31 cellular contexts compared by ENCODE assay signal in the genomic region with DNA sequence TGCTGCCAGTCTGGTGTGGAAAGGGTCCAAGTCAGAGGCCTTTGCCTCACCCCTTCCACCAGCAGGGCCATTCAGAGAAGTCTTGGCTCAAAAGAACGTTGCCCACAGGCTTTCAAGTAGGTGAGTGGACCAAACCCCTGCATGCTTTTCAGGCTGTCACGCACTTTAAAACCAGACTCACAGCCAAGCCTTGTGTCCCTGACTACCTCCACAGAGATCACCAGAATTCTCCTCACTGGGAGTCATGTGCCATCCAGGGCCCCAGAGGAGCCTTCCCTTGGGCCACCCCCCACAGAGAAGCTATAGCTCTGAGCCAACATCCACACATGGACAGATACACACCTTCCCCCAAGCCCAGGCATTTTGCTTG.
DNase-seq lines count a peak whose midpoint lies in the region; ATAC-seq, FAIRE-seq and TF ChIP-seq lines count a peak whose summit lies in the region.
"Had no signal": no experiment of that assay in that cellular context is flagged by ENCODE, and none has a peak within 500 bp of the region (broad histone marks: within the 10 kb centered on the region; RNA-seq: fewer than 3 reads in every experiment).

No MANE protein-coding gene starts in this region.

- H3K27ac Mint-ChIP-seq in MCF 10A (ENCODE audit: low read depth, unreplicated experiment) = no peak overlapping the region
- H3K27ac Mint-ChIP-seq: activated naive CD4-positive, alpha-beta T cell treated with anti-CD3 and anti-CD28 coated beads, Interleukin-2, amount 10 ng/mL, durations not matched to agents 7 days and 5 days; activated T-helper 1 cell treated with anti-CD3 and anti-CD28 coated beads, Interleukin-12 subunit alpha, Interleukin-12 subunit beta, Interleukin-2, Interleukin-4 antibody, amounts not matched to agents 30 ng/mL and 10 ng/mL and 1 ng/mL, durations not matched to agents 14 hours and 24 hours and 36 hours; memory B cell had no signal

- peaks cover 15% of the 10 kb centered on the region for H3K4me1 Mint-ChIP-seq in MCF 10A (ENCODE audit: insufficient read depth, unreplicated experiment)

- no peak for TF ChIP-seq CTCF in right atrium auricular region (IDR thresholded peaks at IDR 0.05)
- no peak for TF ChIP-seq CTCF in WERI-Rb-1 (IDR thresholded peaks at IDR 0.05; ENCODE audit: low read depth, low read length)
- TF ChIP-seq CTCF in MCF 10A (IDR thresholded peaks at IDR 0.05; ENCODE audit: unreplicated experiment) = no peak

- H3K9me3 ChIP-seq in right atrium auricular region (no peaks in the 10 kb centered on the region), WERI-Rb-1 (ENCODE audit: severe bottlenecking) (peaks cover 2% of the 10 kb centered on the region)
- H3K9me3 ChIP-seq: BE2C, heart left ventricle, SJCRH30, thyroid gland had no signal

- POLR2A ChIA-PET in MCF 10A (lab: Yijun Ruan, JAX) = no interaction called here

- intact Hi-C loops in left ventricle myocardium superior (cut with micrococcal nuclease) = no loop called here
- intact Hi-C loops in MCF 10A (cut with micrococcal nuclease) = no loop called here

- no TSS peak for BruUV-seq in MCF 10A (replicated peaks; lab: Mats Ljungman, UMichigan)

- no peak overlapping the region for H3K4me3 Mint-ChIP-seq in MCF 10A (ENCODE audit: unreplicated experiment)
- H3K4me3 Mint-ChIP-seq: activated naive CD4-positive, alpha-beta T cell treated with anti-CD3 and anti-CD28 coated beads, Interleukin-2, amount 10 ng/mL, durations not matched to agents 7 days and 5 days; activated T-helper 1 cell treated with anti-CD3 and anti-CD28 coated beads, Interleukin-12 subunit alpha, Interleukin-12 subunit beta, Interleukin-2, Interleukin-4 antibody, amounts not matched to agents 30 ng/mL and 10 ng/mL and 1 ng/mL, durations not matched to agents 14 hours and 24 hours and 36 hours; memory B cell had no signal

- peak; percentile 54 for DNase-seq in right atrium auricular region (ENCODE audit: low spot score)
- DNase-seq in left ventricle myocardium superior = no peak
- DNase-seq in RPMI7951 (ENCODE audit: low read depth) = peak; percentile 78
- peak; percentile 24 for DNase-seq in kidney tubule cell (ENCODE audit: low spot score)
- no peak for DNase-seq in urothelium cell line (ENCODE audit: low spot score)
- no peak for DNase-seq in dedifferentiated amniotic fluid mesenchymal stem cell (ENCODE audit: extremely low spot score)
- no peak for DNase-seq in WERI-Rb-1
- no peak for DNase-seq in MCF 10A (ENCODE audit: unreplicated experiment)
- DNase-seq: activated CD4-positive, alpha-beta T cell treated with anti-CD3 and anti-CD28 coated beads for 1 hour; activated naive CD4-positive, alpha-beta T cell treated with anti-CD3 and anti-CD28 coated beads, Interleukin-2, amount 10 ng/mL, durations not matched to agents 7 days and 5 days; BE2C; dorsolateral prefrontal cortex; heart left ventricle; left colon; NCI-H1092; NCI-H187 treated with DMSO at 0.1 percent for 48 hours; NCI-H524 treated with DMSO at 0.1 percent for 48 hours; nucleus accumbens; retina; SJCRH30; stimulated activated CD4-positive, alpha-beta T cell treated with anti-CD3 and anti-CD28 coated beads, Interleukin-4, amount 100 ng/mL, for 4 hours; stimulated activated naive CD4-positive, alpha-beta T cell; T-helper 1 cell; thyroid gland had no signal

- H3K9me3 Mint-ChIP-seq in MCF 10A (ENCODE audit: unreplicated experiment) = no peaks in the 10 kb centered on the region
- H3K9me3 Mint-ChIP-seq: activated naive CD4-positive, alpha-beta T cell treated with anti-CD3 and anti-CD28 coated beads, Interleukin-2, amount 10 ng/mL, durations not matched to agents 7 days and 5 days; activated T-helper 1 cell treated with anti-CD3 and anti-CD28 coated beads, Interleukin-12 subunit alpha, Interleukin-12 subunit beta, Interleukin-2, Interleukin-4 antibody, amounts not matched to agents 30 ng/mL and 10 ng/mL and 1 ng/mL, durations not matched to agents 14 hours and 24 hours and 36 hours; memory B cell had no signal

- no peak for ATAC-seq in left ventricle myocardium superior
- ATAC-seq: heart left ventricle, left colon, Panc1 had no signal

- no peaks in the 10 kb centered on the region for H3K27me3 Mint-ChIP-seq in MCF 10A (ENCODE audit: insufficient read depth, unreplicated experiment)

- no peak overlapping the region for H3K27ac ChIP-seq in right atrium auricular region
- no peak overlapping the region; the same call in 1 of the 2 replicates for H3K27ac ChIP-seq in WERI-Rb-1
- H3K27ac ChIP-seq: epithelial cell of prostate, heart left ventricle, SJCRH30, thyroid gland had no signal

- CTCF ChIA-PET in MCF 10A (lab: Yijun Ruan, JAX) = interaction anchor here (0.6 to 1.0 kb wide), 2 partner anchors 9 to 74 kb away, joined by 3 to 5 read pairs; no protein-coding TSS in a partner anchor

- H3K27me3 ChIP-seq in right atrium auricular region (no peaks in the 10 kb centered on the region), WERI-Rb-1 (ENCODE audit: insufficient read depth, low read depth, severe bottlenecking) (no peaks in the 10 kb centered on the region)
- H3K27me3 ChIP-seq: BE2C, dorsolateral prefrontal cortex, heart left ventricle, SJCRH30, thyroid gland had no signal

- H3K36me3 ChIP-seq in right atrium auricular region = no peaks in the 10 kb centered on the region
- no peaks in the 10 kb centered on the region for H3K36me3 ChIP-seq in WERI-Rb-1
- H3K36me3 ChIP-seq: BE2C, heart left ventricle, SJCRH30, thyroid gland had no signal

- no peaks in the 10 kb centered on the region for H3K36me3 Mint-ChIP-seq in MCF 10A (ENCODE audit: insufficient read depth, unreplicated experiment)
- H3K36me3 Mint-ChIP-seq: activated naive CD4-positive, alpha-beta T cell treated with anti-CD3 and anti-CD28 coated beads, Interleukin-2, amount 10 ng/mL, durations not matched to agents 7 days and 5 days; memory B cell had no signal

- peaks cover 0 to 26% of the 10 kb centered on the region in 2 donors for H3K4me1 ChIP-seq in right atrium auricular region
- H3K4me1 ChIP-seq: SJCRH30 had no signal

- H3K4me3 ChIP-seq in right atrium auricular region (no peak overlapping the region), WERI-Rb-1 (ENCODE audit: low read depth, low read length) (no peak overlapping the region)
- H3K4me3 ChIP-seq: dorsolateral prefrontal cortex, heart left ventricle, SJCRH30, thyroid gland had no signal

- FAIRE-seq in urothelium cell line (lab: Jason Lieb, UNC) = peak; percentile 91
- FAIRE-seq: A204.1, H1, TTC549 had no signal

Comparison
In these comparisons a context has a peak if more than half of its experiments do, and no peak if none do; other contexts are left out.
1. DNase-seq: peak in right atrium auricular region (single experiment), RPMI7951 (single experiment) and kidney tubule cell (single experiment); none in left ventricle myocardium superior (single experiment), urothelium cell line (single experiment), dedifferentiated amniotic fluid mesenchymal stem cell (single experiment), WERI-Rb-1 (single experiment) and MCF 10A (single experiment).